22 cellular contexts compared by ENCODE assay signal in genomic region chr6:36739947-36740817, GRCh38. TPM values are rescaled to one million over a fixed set of nuclear protein-coding genes. Genes with fewer than 3 reads are reported as not detected.
DNase-seq lines count a peak whose midpoint lies in the region; ATAC-seq and TF ChIP-seq lines count a peak whose summit lies in the region.
"Had no signal": no experiment of that assay in that cellular context is flagged by ENCODE, and none has a peak within 500 bp of the region (broad histone marks: within the 10 kb centered on the region; RNA-seq: fewer than 3 reads in every experiment).

No MANE protein-coding gene starts in this region.

- H3K27me3 Mint-ChIP-seq in activated B cell treated with CpG ODN at 0.5 μM for 24 hours, result no peaks in the 10 kb centered on the region
- H3K27me3 Mint-ChIP-seq: activated CD8-positive, alpha-beta T cell treated with anti-CD3 and anti-CD28 coated beads for 36 hours had no signal

- no peaks in the 10 kb centered on the region for H4K20me1 ChIP-seq in BLaER1

- peak overlapping the region; percentile 9; the same call in 1 of the 2 replicates for H3K9ac ChIP-seq in BLaER1

- ATAC-seq in activated B cell treated with CpG ODN at 0.5 μM for 24 hours (ENCODE audit: low read depth), result no peak
- no peak for ATAC-seq in HG02885 (IDR thresholded peaks at IDR 0.05; ENCODE audit: poor library complexity, unreplicated experiment)
- ATAC-seq: activated CD8-positive, alpha-beta T cell treated with anti-CD3 and anti-CD28 coated beads for 36 hours; lower lobe of right lung had no signal

- no peak for TF ChIP-seq CTCF in activated B cell treated with CpG ODN at 0.5 μM for 24 hours (IDR thresholded peaks at IDR 0.05)
- no peak for TF ChIP-seq CTCF in vagina (IDR thresholded peaks at IDR 0.05)

- H3K9me3 ChIP-seq in BLaER1 (no peaks in the 10 kb centered on the region), vagina (no peaks in the 10 kb centered on the region)
- H3K9me3 ChIP-seq: lower lobe of right lung, ovary, sigmoid colon, tibial artery had no signal

- peaks cover 34% of the 10 kb centered on the region for H3K36me3 Mint-ChIP-seq in activated B cell treated with CpG ODN at 0.5 μM for 24 hours (ENCODE audit: low read depth)

- in situ Hi-C loops in GM18951 (cut with MboI; ENCODE audit: low sequenced_read_pairs, unreplicated experiment), result no loop called here

- H3K4me1 ChIP-seq in BLaER1, result peaks cover 88% of the 10 kb centered on the region
- peaks cover 14% of the 10 kb centered on the region for H3K4me1 ChIP-seq in vagina

- H3K27ac ChIP-seq in BLaER1, result peak overlapping the region; percentile 62
- no peak overlapping the region for H3K27ac ChIP-seq in vagina
- H3K27ac ChIP-seq: lower lobe of right lung, ovary, sigmoid colon, tibial artery had no signal

- peaks cover 74% of the 10 kb centered on the region for H3K4me1 Mint-ChIP-seq in activated B cell treated with CpG ODN at 0.5 μM for 24 hours

- CTCF ChIA-PET in activated B cell treated with CpG ODN at 0.5 μM for 24 hours (lab: Charles Lee), result no interaction called here

- POLR2A ChIA-PET in activated B cell treated with CpG ODN at 0.5 μM for 24 hours (lab: Charles Lee), result interaction anchor here (0.5 to 1.6 kb wide), 3 partner anchors 13 to 132 kb away, joined by 3 read pairs; no protein-coding TSS in a partner anchor

- H3K4me3 ChIP-seq in BLaER1 (no peak overlapping the region), vagina (no peak overlapping the region), H7 (ENCODE audit: insufficient read depth, low read depth, low read length) (no peak overlapping the region)
- H3K4me3 ChIP-seq: dorsolateral prefrontal cortex, lower lobe of right lung, ovary, sigmoid colon, tibial artery had no signal

- no peaks in the 10 kb centered on the region for H3K27me3 ChIP-seq in BLaER1
- H3K27me3 ChIP-seq in vagina, result no peaks in the 10 kb centered on the region
- H3K27me3 ChIP-seq in H7 (ENCODE audit: control insufficient read depth, insufficient read depth, low read length), result no peaks in the 10 kb centered on the region
- H3K27me3 ChIP-seq: dorsolateral prefrontal cortex, ovary, sigmoid colon had no signal

- intact Hi-C loops in activated B cell treated with CpG ODN at 0.5 μM for 24 hours (cut with micrococcal nuclease), result loop anchor here (2.0 kb wide), 1 partner anchor 17 kb away; no protein-coding TSS in a partner anchor
- intact Hi-C loops in vagina (cut with DNase I), result loop anchor here (5.0 kb wide), 1 partner anchor 58 kb away; no protein-coding TSS in a partner anchor

- H3K9me3 Mint-ChIP-seq in activated B cell treated with CpG ODN at 0.5 μM for 24 hours, result no peaks in the 10 kb centered on the region
- H3K9me3 Mint-ChIP-seq: activated CD8-positive, alpha-beta T cell treated with anti-CD3 and anti-CD28 coated beads for 36 hours had no signal

- peak overlapping the region; percentile 42 for H3K4me3 Mint-ChIP-seq in activated B cell treated with CpG ODN at 0.5 μM for 24 hours
- H3K4me3 Mint-ChIP-seq: activated CD8-positive, alpha-beta T cell treated with anti-CD3 and anti-CD28 coated beads for 36 hours had no signal

- peak overlapping the region; percentile 56 for H3K4me2 ChIP-seq in BLaER1

- DNase-seq in activated B cell treated with CpG ODN at 0.5 μM for 24 hours (no peak), lung microvascular endothelial cell (ENCODE audit: low read depth in 2 of 2) (peak; percentile 82 to 88), vagina (ENCODE audit: extremely low spot score in 2 of 2) (no peak), SW480 (ENCODE audit: low spot score) (no peak), H7 (no peak)
- DNase-seq: activated CD4-positive, CD25-positive, alpha-beta regulatory T cell; activated CD8-positive, alpha-beta T cell treated with anti-CD3 and anti-CD28 coated beads for 36 hours; activated naive CD4-positive, alpha-beta T cell treated with Interleukin-2 at 50 U/mL for 16 hours; activated T-cell treated with anti-CD3 and anti-CD28 coated beads, Interleukin-2, amount 50 U/mL, for 1 hour; amniotic stem cell; dorsolateral prefrontal cortex; erythroblast; foreskin melanocyte; hypothalamus; lower lobe of right lung; ovary; SIG-M5; sigmoid colon; tibial artery had no signal

- peak; percentile 18 for TF ChIP-seq POLR2A in GM18951 (IDR thresholded peaks at IDR 0.05; ENCODE audit: extremely low read depth, insufficient read depth, insufficient read length)
- TF ChIP-seq POLR2A in vagina (IDR thresholded peaks at IDR 0.05), result no peak

- peak overlapping the region; percentile 77 for H3K27ac Mint-ChIP-seq in activated B cell treated with CpG ODN at 0.5 μM for 24 hours
- H3K27ac Mint-ChIP-seq: activated CD8-positive, alpha-beta T cell treated with anti-CD3 and anti-CD28 coated beads for 36 hours had no signal

- H3K36me3 ChIP-seq in BLaER1 (no peaks in the 10 kb centered on the region), vagina (no peaks in the 10 kb centered on the region), H7 (replicated peaks; ENCODE audit: control insufficient read depth, insufficient read depth, low read length) (no peaks in the 10 kb centered on the region)
- H3K36me3 ChIP-seq: lower lobe of right lung, ovary, sigmoid colon, tibial artery had no signal

RNA-seq across cellular contexts. Expression of gene RAB44, which starts 42.6 kb away (rescaled TPM):
- total RNA-seq in activated B cell treated with CpG ODN at 0.5 μM for 24 hours (0.20 TPM in 1 of 2 replicates, not detected in the other), lung microvascular endothelial cell (not detected in 2 replicates), vagina (0.49 TPM)
- not detected in 2 replicates for total RNA-seq in H7 (2014; rRNA removed; shearing (Covaris generic))

Comparison
In these comparisons a context has a peak if more than half of its experiments do, and no peak if none do; other contexts are left out.
1. DNase-seq: peak in lung microvascular endothelial cell (2 of 2); none in activated B cell treated with CpG ODN at 0.5 μM for 24 hours (single experiment), vagina (0 of 2), SW480 (single experiment) and H7 (single experiment).